In the genomic region with DNA sequence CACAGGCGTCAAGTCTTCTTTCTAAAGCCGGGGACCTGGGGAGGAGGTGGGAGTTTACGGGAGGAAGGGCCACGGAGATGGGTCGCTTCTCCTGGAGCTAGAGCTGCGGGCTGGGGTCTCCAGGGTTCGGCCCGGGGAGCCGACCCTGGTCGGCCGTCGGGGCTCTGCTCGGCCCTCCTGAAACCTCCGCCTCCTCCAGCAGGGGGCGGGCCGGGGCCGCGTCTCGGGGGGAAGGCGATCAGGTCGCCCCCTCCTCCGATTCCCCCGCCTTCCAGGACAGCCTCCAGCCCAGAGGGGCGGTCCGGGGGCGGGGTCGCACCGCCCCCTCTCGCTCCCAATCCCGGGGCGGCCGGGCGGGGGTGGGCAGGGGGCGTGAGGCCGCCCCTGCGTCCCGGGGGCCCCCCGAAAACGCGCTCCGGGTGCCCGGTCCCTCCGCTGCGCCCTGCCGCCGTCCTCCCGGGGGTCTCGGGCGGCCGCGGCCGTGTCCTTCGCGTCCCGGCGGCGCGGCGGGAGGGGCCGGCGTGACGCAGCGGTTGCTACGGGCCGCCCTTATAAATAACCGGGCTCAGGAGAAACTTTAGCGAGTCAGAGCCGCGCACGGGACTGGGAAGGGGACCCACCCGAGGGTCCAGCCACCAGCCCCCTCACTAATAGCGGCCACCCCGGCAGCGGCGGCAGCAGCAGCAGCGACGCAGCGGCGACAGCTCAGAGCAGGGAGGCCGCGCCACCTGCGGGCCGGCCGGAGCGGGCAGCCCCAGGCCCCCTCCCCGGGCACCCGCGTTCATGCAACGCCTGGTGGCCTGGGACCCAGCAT, we compare ENCODE assay signal across 1 cellular context.
TF ChIP-seq lines count a peak whose summit lies in the region.

A gene (plus strand): TSS at position 580 of the 814 bp plus-strand sequence. CDS start 204 bp downstream, at position 784.

TF ChIP-seq in K562, 482 proteins besides CTCF, POLR2A, EP300 and RAD21 (continued from another document and continues in another):
- TF ChIP-seq, protein P1, sequence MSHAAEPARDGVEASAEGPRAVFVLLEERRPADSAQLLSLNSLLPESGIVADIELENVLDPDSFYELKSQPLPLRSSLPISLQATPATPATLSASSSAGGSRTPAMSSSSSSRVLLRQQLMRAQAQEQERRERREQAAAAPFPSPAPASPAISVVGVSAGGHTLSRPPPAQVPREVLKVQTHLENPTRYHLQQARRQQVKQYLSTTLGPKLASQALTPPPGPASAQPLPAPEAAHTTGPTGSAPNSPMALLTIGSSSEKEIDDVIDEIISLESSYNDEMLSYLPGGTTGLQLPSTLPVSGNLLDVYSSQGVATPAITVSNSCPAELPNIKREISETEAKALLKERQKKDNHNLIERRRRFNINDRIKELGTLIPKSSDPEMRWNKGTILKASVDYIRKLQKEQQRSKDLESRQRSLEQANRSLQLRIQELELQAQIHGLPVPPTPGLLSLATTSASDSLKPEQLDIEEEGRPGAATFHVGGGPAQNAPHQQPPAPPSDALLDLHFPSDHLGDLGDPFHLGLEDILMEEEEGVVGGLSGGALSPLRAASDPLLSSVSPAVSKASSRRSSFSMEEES (CRISPR knock-in tag; IDR thresholded peaks at IDR 0.05), result no peak; the same call in 1 of the 2 replicates
- TF ChIP-seq BMI1 (IDR thresholded peaks at IDR 0.05; ENCODE audit: low read length), result no peak
- no peak for TF ChIP-seq ZC3H8 (IDR thresholded peaks at IDR 0.05)
- TF ChIP-seq MCM2 (IDR thresholded peaks at IDR 0.05; ENCODE audit: low read depth), result no peak
- TF ChIP-seq, protein P2, sequence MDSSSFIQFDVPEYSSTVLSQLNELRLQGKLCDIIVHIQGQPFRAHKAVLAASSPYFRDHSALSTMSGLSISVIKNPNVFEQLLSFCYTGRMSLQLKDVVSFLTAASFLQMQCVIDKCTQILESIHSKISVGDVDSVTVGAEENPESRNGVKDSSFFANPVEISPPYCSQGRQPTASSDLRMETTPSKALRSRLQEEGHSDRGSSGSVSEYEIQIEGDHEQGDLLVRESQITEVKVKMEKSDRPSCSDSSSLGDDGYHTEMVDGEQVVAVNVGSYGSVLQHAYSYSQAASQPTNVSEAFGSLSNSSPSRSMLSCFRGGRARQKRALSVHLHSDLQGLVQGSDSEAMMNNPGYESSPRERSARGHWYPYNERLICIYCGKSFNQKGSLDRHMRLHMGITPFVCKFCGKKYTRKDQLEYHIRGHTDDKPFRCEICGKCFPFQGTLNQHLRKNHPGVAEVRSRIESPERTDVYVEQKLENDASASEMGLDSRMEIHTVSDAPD (CRISPR knock-in tag; IDR thresholded peaks at IDR 0.05), result no peak
- no peak for TF ChIP-seq BACH1 (tag; IDR thresholded peaks at IDR 0.05)
- TF ChIP-seq NBN (IDR thresholded peaks at IDR 0.05; ENCODE audit: low read depth), result no peak
- TF ChIP-seq, protein P3, sequence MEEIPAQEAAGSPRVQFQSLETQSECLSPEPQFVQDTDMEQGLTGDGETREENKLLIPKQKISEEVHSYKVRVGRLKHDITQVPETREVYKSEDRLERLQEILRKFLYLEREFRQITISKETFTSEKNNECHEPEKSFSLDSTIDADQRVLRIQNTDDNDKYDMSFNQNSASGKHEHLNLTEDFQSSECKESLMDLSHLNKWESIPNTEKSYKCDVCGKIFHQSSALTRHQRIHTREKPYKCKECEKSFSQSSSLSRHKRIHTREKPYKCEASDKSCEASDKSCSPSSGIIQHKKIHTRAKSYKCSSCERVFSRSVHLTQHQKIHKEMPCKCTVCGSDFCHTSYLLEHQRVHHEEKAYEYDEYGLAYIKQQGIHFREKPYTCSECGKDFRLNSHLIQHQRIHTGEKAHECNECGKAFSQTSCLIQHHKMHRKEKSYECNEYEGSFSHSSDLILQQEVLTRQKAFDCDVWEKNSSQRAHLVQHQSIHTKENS (CRISPR knock-in tag; IDR thresholded peaks at IDR 0.05), result no peak
- TF ChIP-seq, protein P4, sequence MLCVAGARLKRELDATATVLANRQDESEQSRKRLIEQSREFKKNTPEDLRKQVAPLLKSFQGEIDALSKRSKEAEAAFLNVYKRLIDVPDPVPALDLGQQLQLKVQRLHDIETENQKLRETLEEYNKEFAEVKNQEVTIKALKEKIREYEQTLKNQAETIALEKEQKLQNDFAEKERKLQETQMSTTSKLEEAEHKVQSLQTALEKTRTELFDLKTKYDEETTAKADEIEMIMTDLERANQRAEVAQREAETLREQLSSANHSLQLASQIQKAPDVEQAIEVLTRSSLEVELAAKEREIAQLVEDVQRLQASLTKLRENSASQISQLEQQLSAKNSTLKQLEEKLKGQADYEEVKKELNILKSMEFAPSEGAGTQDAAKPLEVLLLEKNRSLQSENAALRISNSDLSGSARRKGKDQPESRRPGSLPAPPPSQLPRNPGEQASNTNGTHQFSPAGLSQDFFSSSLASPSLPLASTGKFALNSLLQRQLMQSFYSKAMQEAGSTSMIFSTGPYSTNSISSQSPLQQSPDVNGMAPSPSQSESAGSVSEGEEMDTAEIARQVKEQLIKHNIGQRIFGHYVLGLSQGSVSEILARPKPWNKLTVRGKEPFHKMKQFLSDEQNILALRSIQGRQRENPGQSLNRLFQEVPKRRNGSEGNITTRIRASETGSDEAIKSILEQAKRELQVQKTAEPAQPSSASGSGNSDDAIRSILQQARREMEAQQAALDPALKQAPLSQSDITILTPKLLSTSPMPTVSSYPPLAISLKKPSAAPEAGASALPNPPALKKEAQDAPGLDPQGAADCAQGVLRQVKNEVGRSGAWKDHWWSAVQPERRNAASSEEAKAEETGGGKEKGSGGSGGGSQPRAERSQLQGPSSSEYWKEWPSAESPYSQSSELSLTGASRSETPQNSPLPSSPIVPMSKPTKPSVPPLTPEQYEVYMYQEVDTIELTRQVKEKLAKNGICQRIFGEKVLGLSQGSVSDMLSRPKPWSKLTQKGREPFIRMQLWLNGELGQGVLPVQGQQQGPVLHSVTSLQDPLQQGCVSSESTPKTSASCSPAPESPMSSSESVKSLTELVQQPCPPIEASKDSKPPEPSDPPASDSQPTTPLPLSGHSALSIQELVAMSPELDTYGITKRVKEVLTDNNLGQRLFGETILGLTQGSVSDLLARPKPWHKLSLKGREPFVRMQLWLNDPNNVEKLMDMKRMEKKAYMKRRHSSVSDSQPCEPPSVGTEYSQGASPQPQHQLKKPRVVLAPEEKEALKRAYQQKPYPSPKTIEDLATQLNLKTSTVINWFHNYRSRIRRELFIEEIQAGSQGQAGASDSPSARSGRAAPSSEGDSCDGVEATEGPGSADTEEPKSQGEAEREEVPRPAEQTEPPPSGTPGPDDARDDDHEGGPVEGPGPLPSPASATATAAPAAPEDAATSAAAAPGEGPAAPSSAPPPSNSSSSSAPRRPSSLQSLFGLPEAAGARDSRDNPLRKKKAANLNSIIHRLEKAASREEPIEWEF (CRISPR knock-in tag; IDR thresholded peaks at IDR 0.05), result no peak
- TF ChIP-seq, protein P5, sequence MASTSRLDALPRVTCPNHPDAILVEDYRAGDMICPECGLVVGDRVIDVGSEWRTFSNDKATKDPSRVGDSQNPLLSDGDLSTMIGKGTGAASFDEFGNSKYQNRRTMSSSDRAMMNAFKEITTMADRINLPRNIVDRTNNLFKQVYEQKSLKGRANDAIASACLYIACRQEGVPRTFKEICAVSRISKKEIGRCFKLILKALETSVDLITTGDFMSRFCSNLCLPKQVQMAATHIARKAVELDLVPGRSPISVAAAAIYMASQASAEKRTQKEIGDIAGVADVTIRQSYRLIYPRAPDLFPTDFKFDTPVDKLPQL (IDR thresholded peaks at IDR 0.05; ENCODE audit: extremely low read depth, insufficient read length), result no peak
- TF ChIP-seq GATAD2B (IDR thresholded peaks at IDR 0.05; ENCODE audit: borderline replicate concordance), result peak; percentile 91
- no peak for TF ChIP-seq ZNF224 (CRISPR knock-in tag; IDR thresholded peaks at IDR 0.05)
- TF ChIP-seq PCBP1 (IDR thresholded peaks at IDR 0.05; ENCODE audit: low read depth, low read length, poor library complexity, severe bottlenecking), result peak; percentile 85
- TF ChIP-seq, protein P6, sequence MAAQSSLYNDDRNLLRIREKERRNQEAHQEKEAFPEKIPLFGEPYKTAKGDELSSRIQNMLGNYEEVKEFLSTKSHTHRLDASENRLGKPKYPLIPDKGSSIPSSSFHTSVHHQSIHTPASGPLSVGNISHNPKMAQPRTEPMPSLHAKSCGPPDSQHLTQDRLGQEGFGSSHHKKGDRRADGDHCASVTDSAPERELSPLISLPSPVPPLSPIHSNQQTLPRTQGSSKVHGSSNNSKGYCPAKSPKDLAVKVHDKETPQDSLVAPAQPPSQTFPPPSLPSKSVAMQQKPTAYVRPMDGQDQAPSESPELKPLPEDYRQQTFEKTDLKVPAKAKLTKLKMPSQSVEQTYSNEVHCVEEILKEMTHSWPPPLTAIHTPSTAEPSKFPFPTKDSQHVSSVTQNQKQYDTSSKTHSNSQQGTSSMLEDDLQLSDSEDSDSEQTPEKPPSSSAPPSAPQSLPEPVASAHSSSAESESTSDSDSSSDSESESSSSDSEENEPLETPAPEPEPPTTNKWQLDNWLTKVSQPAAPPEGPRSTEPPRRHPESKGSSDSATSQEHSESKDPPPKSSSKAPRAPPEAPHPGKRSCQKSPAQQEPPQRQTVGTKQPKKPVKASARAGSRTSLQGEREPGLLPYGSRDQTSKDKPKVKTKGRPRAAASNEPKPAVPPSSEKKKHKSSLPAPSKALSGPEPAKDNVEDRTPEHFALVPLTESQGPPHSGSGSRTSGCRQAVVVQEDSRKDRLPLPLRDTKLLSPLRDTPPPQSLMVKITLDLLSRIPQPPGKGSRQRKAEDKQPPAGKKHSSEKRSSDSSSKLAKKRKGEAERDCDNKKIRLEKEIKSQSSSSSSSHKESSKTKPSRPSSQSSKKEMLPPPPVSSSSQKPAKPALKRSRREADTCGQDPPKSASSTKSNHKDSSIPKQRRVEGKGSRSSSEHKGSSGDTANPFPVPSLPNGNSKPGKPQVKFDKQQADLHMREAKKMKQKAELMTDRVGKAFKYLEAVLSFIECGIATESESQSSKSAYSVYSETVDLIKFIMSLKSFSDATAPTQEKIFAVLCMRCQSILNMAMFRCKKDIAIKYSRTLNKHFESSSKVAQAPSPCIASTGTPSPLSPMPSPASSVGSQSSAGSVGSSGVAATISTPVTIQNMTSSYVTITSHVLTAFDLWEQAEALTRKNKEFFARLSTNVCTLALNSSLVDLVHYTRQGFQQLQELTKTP (IDR thresholded peaks at IDR 0.05; ENCODE audit: low read depth in 1 of 2, partially characterized antibody in 2 of 2), result no peak
- peak in 1 of 2 experiments; percentile 40; a peak in 2 of 4 replicates for TF ChIP-seq NRF1 (conservative IDR thresholded peaks at IDR 0.05 in 1 of 2, IDR thresholded peaks at IDR 0.05 in 1 of 2)
- TF ChIP-seq ZKSCAN1 (IDR thresholded peaks at IDR 0.05; ENCODE audit: low read depth, low read length), result no peak
- peak; percentile 83; the same call in 1 of the 2 replicates for TF ChIP-seq TARDBP (IDR thresholded peaks at IDR 0.05)
- no peak for TF ChIP-seq DNMT1 (IDR thresholded peaks at IDR 0.05)
- TF ChIP-seq MAFF (IDR thresholded peaks at IDR 0.05; ENCODE audit: low read length), result no peak
- TF ChIP-seq TAF1 (IDR thresholded peaks at IDR 0.05; ENCODE audit: control insufficient read depth, extremely low read depth, insufficient read depth, low read length, severe bottlenecking), result peak; percentile 78
- TF ChIP-seq, protein P7, sequence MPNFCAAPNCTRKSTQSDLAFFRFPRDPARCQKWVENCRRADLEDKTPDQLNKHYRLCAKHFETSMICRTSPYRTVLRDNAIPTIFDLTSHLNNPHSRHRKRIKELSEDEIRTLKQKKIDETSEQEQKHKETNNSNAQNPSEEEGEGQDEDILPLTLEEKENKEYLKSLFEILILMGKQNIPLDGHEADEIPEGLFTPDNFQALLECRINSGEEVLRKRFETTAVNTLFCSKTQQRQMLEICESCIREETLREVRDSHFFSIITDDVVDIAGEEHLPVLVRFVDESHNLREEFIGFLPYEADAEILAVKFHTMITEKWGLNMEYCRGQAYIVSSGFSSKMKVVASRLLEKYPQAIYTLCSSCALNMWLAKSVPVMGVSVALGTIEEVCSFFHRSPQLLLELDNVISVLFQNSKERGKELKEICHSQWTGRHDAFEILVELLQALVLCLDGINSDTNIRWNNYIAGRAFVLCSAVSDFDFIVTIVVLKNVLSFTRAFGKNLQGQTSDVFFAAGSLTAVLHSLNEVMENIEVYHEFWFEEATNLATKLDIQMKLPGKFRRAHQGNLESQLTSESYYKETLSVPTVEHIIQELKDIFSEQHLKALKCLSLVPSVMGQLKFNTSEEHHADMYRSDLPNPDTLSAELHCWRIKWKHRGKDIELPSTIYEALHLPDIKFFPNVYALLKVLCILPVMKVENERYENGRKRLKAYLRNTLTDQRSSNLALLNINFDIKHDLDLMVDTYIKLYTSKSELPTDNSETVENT (CRISPR knock-in tag; IDR thresholded peaks at IDR 0.05), result peak; percentile 77; the same call in 1 of the 2 replicates
- TF ChIP-seq ZBTB7A (IDR thresholded peaks at IDR 0.05; ENCODE audit: borderline replicate concordance, control insufficient read depth, low read depth, low read length), result peak; percentile 98
- TF ChIP-seq FOSL1 (tag; conservative IDR thresholded peaks at IDR 0.05), result peak; percentile 56
- TF ChIP-seq, protein P8, sequence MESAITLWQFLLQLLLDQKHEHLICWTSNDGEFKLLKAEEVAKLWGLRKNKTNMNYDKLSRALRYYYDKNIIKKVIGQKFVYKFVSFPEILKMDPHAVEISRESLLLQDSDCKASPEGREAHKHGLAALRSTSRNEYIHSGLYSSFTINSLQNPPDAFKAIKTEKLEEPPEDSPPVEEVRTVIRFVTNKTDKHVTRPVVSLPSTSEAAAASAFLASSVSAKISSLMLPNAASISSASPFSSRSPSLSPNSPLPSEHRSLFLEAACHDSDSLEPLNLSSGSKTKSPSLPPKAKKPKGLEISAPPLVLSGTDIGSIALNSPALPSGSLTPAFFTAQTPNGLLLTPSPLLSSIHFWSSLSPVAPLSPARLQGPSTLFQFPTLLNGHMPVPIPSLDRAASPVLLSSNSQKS (CRISPR knock-in tag; IDR thresholded peaks at IDR 0.05), result no peak
- TF ChIP-seq PTTG1 (tag; IDR thresholded peaks at IDR 0.05; ENCODE audit: low read depth), result no peak
- TF ChIP-seq, protein P9, sequence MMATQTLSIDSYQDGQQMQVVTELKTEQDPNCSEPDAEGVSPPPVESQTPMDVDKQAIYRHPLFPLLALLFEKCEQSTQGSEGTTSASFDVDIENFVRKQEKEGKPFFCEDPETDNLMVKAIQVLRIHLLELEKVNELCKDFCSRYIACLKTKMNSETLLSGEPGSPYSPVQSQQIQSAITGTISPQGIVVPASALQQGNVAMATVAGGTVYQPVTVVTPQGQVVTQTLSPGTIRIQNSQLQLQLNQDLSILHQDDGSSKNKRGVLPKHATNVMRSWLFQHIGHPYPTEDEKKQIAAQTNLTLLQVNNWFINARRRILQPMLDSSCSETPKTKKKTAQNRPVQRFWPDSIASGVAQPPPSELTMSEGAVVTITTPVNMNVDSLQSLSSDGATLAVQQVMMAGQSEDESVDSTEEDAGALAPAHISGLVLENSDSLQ (IDR thresholded peaks at IDR 0.05), result no peak
- no peak for TF ChIP-seq PURB (CRISPR knock-in tag; IDR thresholded peaks at IDR 0.05; ENCODE audit: low read depth)
- TF ChIP-seq RBFOX2 (IDR thresholded peaks at IDR 0.05; ENCODE audit: low read depth, low read length), result peak; percentile 86
- TF ChIP-seq ESRRA (IDR thresholded peaks at IDR 0.05; ENCODE audit: borderline replicate concordance, low read depth), result 0 out of 2 replicates have a peak, but pooled peaks have one; percentile 40
- TF ChIP-seq PPARD (CRISPR knock-in tag; IDR thresholded peaks at IDR 0.05), result no peak
- TF ChIP-seq RUNX1 (IDR thresholded peaks at IDR 0.05; ENCODE audit: low read depth), result no peak
- TF ChIP-seq MAZ (CRISPR knock-in tag; conservative IDR thresholded peaks at IDR 0.05 in 1 of 2, IDR thresholded peaks at IDR 0.05 in 1 of 2), result peak; percentile 88 to 92
- TF ChIP-seq TRIM28 (IDR thresholded peaks at IDR 0.05), result no peak
- no peak for TF ChIP-seq ETS2 (tag; IDR thresholded peaks at IDR 0.05; ENCODE audit: borderline replicate concordance, poor library complexity, severe bottlenecking)
- TF ChIP-seq U2AF2 (optimal IDR thresholded peaks at IDR 0.05; ENCODE audit: low read depth, low read length), result no peak
- TF ChIP-seq ZNF764 (CRISPR knock-in tag; IDR thresholded peaks at IDR 0.05; ENCODE audit: low read depth), result 0 out of 2 replicates have a peak, but pooled peaks have one; percentile 39
- TF ChIP-seq TCF7L2 (IDR thresholded peaks at IDR 0.05; ENCODE audit: low read depth, low read length), result no peak
